ENCODE assay signal across 7 cellular contexts in genomic region chr7:63047546-63047945, GRCh38.
"Had no signal": no experiment of that assay in that cellular context is flagged by ENCODE, and none has a peak within 500 bp of the region (broad histone marks: within the 10 kb centered on the region; RNA-seq: fewer than 3 reads in every experiment).

No MANE protein-coding gene starts in this region.

- ATAC-seq: GM23338, HCT116, HepG2 had no signal

- DNase-seq: H9, HFFc6, KBM-7 had no signal

- H3K27me3 Mint-ChIP-seq: IgD-negative memory B cell had no signal

- H3K27ac Mint-ChIP-seq: GM23338, H9, HFFc6, IgD-negative memory B cell had no signal

- H3K4me3 Mint-ChIP-seq: GM23338, H9, HFFc6, IgD-negative memory B cell had no signal

- H3K4me1 Mint-ChIP-seq: GM23338, H9, IgD-negative memory B cell had no signal
